In the genomic region with DNA sequence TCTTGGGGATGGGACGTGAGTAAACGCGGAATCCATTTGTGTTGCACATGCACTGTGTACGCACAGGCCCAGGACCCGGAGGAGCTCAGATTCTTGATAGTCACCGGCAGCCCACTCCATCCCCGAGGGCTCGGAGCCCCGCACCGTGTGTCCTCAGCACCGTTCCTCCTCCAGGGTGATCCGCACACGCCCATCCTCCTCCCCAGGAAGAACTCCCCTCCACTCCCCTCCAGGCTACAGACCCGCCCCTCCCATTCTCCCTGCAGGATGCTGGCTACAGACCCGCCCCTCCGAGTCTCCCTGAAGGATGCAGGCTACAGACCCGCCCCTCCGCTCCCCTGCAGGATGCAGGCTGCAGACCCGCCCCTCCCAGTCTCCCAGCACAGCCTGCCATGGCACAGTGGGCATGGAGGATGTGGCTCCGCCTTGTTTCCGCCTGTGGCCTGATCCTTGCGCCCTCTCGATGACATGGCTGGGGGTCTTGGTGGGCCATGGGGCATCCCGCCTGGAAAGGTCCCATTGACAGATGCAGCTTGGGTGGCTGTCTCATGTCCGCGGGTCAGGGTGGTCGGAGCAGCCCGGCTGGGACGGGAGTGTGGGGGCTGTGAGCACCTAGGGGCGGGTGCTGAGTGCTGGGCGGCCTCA, we compare ENCODE assay signal across 19 cellular contexts. TPM values are rescaled to one million over a fixed set of nuclear protein-coding genes. Genes with fewer than 3 reads are reported as not detected.
A peak's percentile ranks its signal among the peaks of the same experiment; 100 is the strongest.
DNase-seq lines count a peak whose midpoint lies in the region; ATAC-seq and TF ChIP-seq lines count a peak whose summit lies in the region.
"Had no signal": no experiment of that assay in that cellular context is flagged by ENCODE, and none has a peak within 500 bp of the region (broad histone marks: within the 10 kb centered on the region; RNA-seq: fewer than 3 reads in every experiment).

No MANE protein-coding gene starts in this region.

- DNase-seq in HCT116 (ENCODE audit: low read depth, low spot score) (no peak), heart left ventricle (peak in 4 of 5 donors; percentile 62 to 80 (median 76)), NCI-H345 treated with DMSO at 0.1 percent for 48 hours (lab: John Stamatoyannopoulos, UW; ENCODE audit: unreplicated experiment) (no peak), tibial nerve (ENCODE audit: low spot score in 2 of 2) (no peak)
- DNase-seq in naive thymus-derived CD4-positive, alpha-beta T cell, result no peak
- DNase-seq: activated CD4-positive, alpha-beta T cell treated with anti-CD3 and anti-CD28 coated beads, Interleukin-2, amount 50 U/mL, for 48 hours; activated T-cell treated with anti-CD3 and anti-CD28 coated beads, Interleukin-2, amount 50 U/mL, for 4 hours; DMS79 treated with DMSO at 0.1 percent for 48 hours; immature natural killer cell; NCI-H1930; SHP77; T-helper 1 cell had no signal

- no peak overlapping the region for H3K9ac ChIP-seq in BLaER1
- H3K9ac ChIP-seq in HCT116 (ENCODE audit: low read length), result no peak overlapping the region

- H3K27me3 Mint-ChIP-seq in naive thymus-derived CD4-positive, alpha-beta T cell, result no peaks in the 10 kb centered on the region
- H3K27me3 Mint-ChIP-seq: memory B cell; natural killer cell treated with Interleukin-12 subunit alpha and Interleukin-12 subunit beta and Interleukin-15 and Interleukin-18, amount 100 ng/mL, for 72 hours; stimulated activated naive CD8-positive, alpha-beta T cell treated with anti-CD3 and anti-CD28 coated beads, Interleukin-15, Interleukin-2, amounts not matched to agents 100 ng/mL and 50 ng/mL, for 24 hours had no signal

- no peak for TF ChIP-seq POLR2A in HCT116 (IDR thresholded peaks at IDR 0.05; ENCODE audit: borderline replicate concordance, extremely low read depth, insufficient read depth, insufficient read length)
- no peak for TF ChIP-seq POLR2A in heart left ventricle (IDR thresholded peaks at IDR 0.05)
- TF ChIP-seq POLR2A in tibial nerve (IDR thresholded peaks at IDR 0.05), result no peak

- CTCF ChIA-PET in HCT116 (lab: Charles Lee), result no interaction called here
- CTCF ChIA-PET in naive thymus-derived CD4-positive, alpha-beta T cell (lab: Charles Lee), result no interaction called here

- intact Hi-C loops in HCT116 (cut with micrococcal nuclease), result no loop called here
- intact Hi-C loops in heart left ventricle (cut with DNase I), result no loop called here
- intact Hi-C loops in naive thymus-derived CD4-positive, alpha-beta T cell (cut with micrococcal nuclease), result no loop called here

- TF ChIP-seq CTCF in HCT116 (IDR thresholded peaks at IDR 0.05 in 2 of 3, conservative IDR thresholded peaks at IDR 0.05 in 1 of 3; ENCODE audit: borderline replicate concordance in 1 of 3, insufficient read depth in 1 of 3, low read depth in 2 of 3, low read length in 2 of 3) (no peak), heart left ventricle (IDR thresholded peaks at IDR 0.05) (no peak), tibial nerve (IDR thresholded peaks at IDR 0.05) (no peak)

- peaks cover 0 to 33% (median 0%) of the 10 kb centered on the region in 5 donors for H3K36me3 Mint-ChIP-seq in naive thymus-derived CD4-positive, alpha-beta T cell
- H3K36me3 Mint-ChIP-seq: natural killer cell treated with Interleukin-12 subunit alpha and Interleukin-12 subunit beta and Interleukin-15 and Interleukin-18, amount 100 ng/mL, for 72 hours had no signal

- H3K4me3 Mint-ChIP-seq in naive thymus-derived CD4-positive, alpha-beta T cell, result no peak overlapping the region
- H3K4me3 Mint-ChIP-seq: activated T-cell treated with anti-CD3 and anti-CD28 coated beads, Interleukin-2, amount 50 U/mL, for 4 hours; immature natural killer cell; memory B cell; natural killer cell treated with Interleukin-12 subunit alpha and Interleukin-12 subunit beta and Interleukin-15 and Interleukin-18, amount 100 ng/mL, for 72 hours; stimulated activated naive CD8-positive, alpha-beta T cell treated with anti-CD3 and anti-CD28 coated beads, Interleukin-15, Interleukin-2, amounts not matched to agents 100 ng/mL and 50 ng/mL, for 24 hours had no signal

- no peaks in the 10 kb centered on the region for H3K27me3 ChIP-seq in BLaER1
- no peaks in the 10 kb centered on the region for H3K27me3 ChIP-seq in HCT116 (ENCODE audit: insufficient read depth, low read length)
- H3K27me3 ChIP-seq in heart left ventricle, result no peaks in the 10 kb centered on the region
- no peaks in the 10 kb centered on the region for H3K27me3 ChIP-seq in naive thymus-derived CD4-positive, alpha-beta T cell (ENCODE audit: control insufficient read depth in 2 of 2, insufficient read depth in 2 of 2, low read length in 2 of 2)
- no peaks in the 10 kb centered on the region for H3K27me3 ChIP-seq in tibial nerve

- H3K4me2 ChIP-seq in BLaER1 (peak overlapping the region; percentile 68), HCT116 (ENCODE audit: low read length) (no peak overlapping the region)

- no peak for TF ChIP-seq RAD21 in HCT116 (IDR thresholded peaks at IDR 0.05; ENCODE audit: low read depth)

- POLR2A ChIA-PET in HCT116 (lab: Charles Lee), result no interaction called here
- POLR2A ChIA-PET in naive thymus-derived CD4-positive, alpha-beta T cell (lab: Charles Lee), result no interaction called here

- no peak for TF ChIP-seq EP300 in tibial nerve (IDR thresholded peaks at IDR 0.05)

- WGBS in heart left ventricle, 4 donors, result 68 to 72% (median 70%) methylated on average over 26 to 31 of the region's 31 CpGs
- WGBS in tibial nerve, 2 donors, result 74 to 80% methylated on average over 22 to 31 of the region's 31 CpGs

- no peaks in the 10 kb centered on the region for H3K9me2 ChIP-seq in HCT116 (ENCODE audit: insufficient read depth)

- RAD21 ChIA-PET in HCT116 (lab: Charles Lee; ENCODE audit: low non-redundant PET in 1 of 2, low total read pairs in 2 of 2, uncharacterized antibody in 2 of 2, unreplicated experiment in 2 of 2), result no interaction called here

- peak; percentile 62; the same call in 1 of the 2 replicates for ATAC-seq in HCT116
- ATAC-seq in heart left ventricle, result peak; percentile 78 to 96 (median 84)
- ATAC-seq in naive thymus-derived CD4-positive, alpha-beta T cell, result peak; percentile 11
- ATAC-seq in HG03460 (IDR thresholded peaks at IDR 0.05; ENCODE audit: unreplicated experiment), result no peak
- ATAC-seq in SK-N-SH treated with all-trans-retinoic acid at 6 μM for 48 hours, result no peak

- H3K27ac Mint-ChIP-seq in naive thymus-derived CD4-positive, alpha-beta T cell, result peak overlapping the region in 2 of 9 donors; percentile 33 to 51
- H3K27ac Mint-ChIP-seq: memory B cell; stimulated activated naive CD8-positive, alpha-beta T cell treated with anti-CD3 and anti-CD28 coated beads, Interleukin-15, Interleukin-2, amounts not matched to agents 100 ng/mL and 50 ng/mL, for 24 hours had no signal

- BruUV-seq in HCT116 (replicated peaks; lab: Mats Ljungman, UMichigan), result no TSS peak

- H3K4me1 Mint-ChIP-seq in naive thymus-derived CD4-positive, alpha-beta T cell, result peaks cover 15 to 40% (median 33%) of the 10 kb centered on the region in 7 donors

- no peaks in the 10 kb centered on the region for H3K9me3 Mint-ChIP-seq in naive thymus-derived CD4-positive, alpha-beta T cell
- H3K9me3 Mint-ChIP-seq: activated T-cell treated with anti-CD3 and anti-CD28 coated beads, Interleukin-2, amount 50 U/mL, for 4 hours; CD8-positive, alpha-beta memory T cell; immature natural killer cell; memory B cell; natural killer cell treated with Interleukin-12 subunit alpha and Interleukin-12 subunit beta and Interleukin-15 and Interleukin-18, amount 100 ng/mL, for 72 hours; stimulated activated naive CD8-positive, alpha-beta T cell treated with anti-CD3 and anti-CD28 coated beads, Interleukin-15, Interleukin-2, amounts not matched to agents 100 ng/mL and 50 ng/mL, for 24 hours had no signal

- H3K4me1 ChIP-seq in BLaER1, result peaks cover 41% of the 10 kb centered on the region
- no peaks in the 10 kb centered on the region for H3K4me1 ChIP-seq in HCT116 (ENCODE audit: control insufficient read depth in 1 of 2, insufficient read depth in 2 of 2, low read length in 2 of 2)
- peaks cover 0 to 6% (median 0%) of the 10 kb centered on the region in 12 donors for H3K4me1 ChIP-seq in heart left ventricle
- H3K4me1 ChIP-seq in naive thymus-derived CD4-positive, alpha-beta T cell (ENCODE audit: control insufficient read depth in 2 of 2, insufficient read depth in 2 of 2, low read length in 2 of 2), result peaks cover 0 to 4% of the 10 kb centered on the region in 2 donors
- H3K4me1 ChIP-seq in tibial nerve, result peaks cover 0 to 8% (median 0%) of the 10 kb centered on the region in 4 donors

- H4K20me1 ChIP-seq in BLaER1 (peaks cover 95% of the 10 kb centered on the region), HCT116 (ENCODE audit: insufficient read depth) (no peaks in the 10 kb centered on the region)

- no peaks in the 10 kb centered on the region for H3K9me3 ChIP-seq in BLaER1
- H3K9me3 ChIP-seq in HCT116 (ENCODE audit: control insufficient read depth in 1 of 2, insufficient read depth in 1 of 2, low read depth in 1 of 2, low read length in 2 of 2), result no peaks in the 10 kb centered on the region
- no peaks in the 10 kb centered on the region for H3K9me3 ChIP-seq in heart left ventricle
- H3K9me3 ChIP-seq in naive thymus-derived CD4-positive, alpha-beta T cell (ENCODE audit: control insufficient read depth in 2 of 3, low read length in 3 of 3), result no peaks in the 10 kb centered on the region
- no peaks in the 10 kb centered on the region for H3K9me3 ChIP-seq in tibial nerve

- H3K36me3 ChIP-seq in BLaER1, result peaks cover 34% of the 10 kb centered on the region
- peaks cover 6 to 8% of the 10 kb centered on the region in 2 experiments; a peak in 3 of 4 replicates for H3K36me3 ChIP-seq in HCT116 (ENCODE audit: control insufficient read depth in 1 of 2, insufficient read depth in 2 of 2, low read length in 2 of 2)
- peaks cover 0 to 41% (median 34%) of the 10 kb centered on the region in 9 donors for H3K36me3 ChIP-seq in heart left ventricle
- H3K36me3 ChIP-seq in naive thymus-derived CD4-positive, alpha-beta T cell (ENCODE audit: control insufficient read depth in 2 of 3, insufficient read depth in 3 of 3, low read length in 3 of 3), result peaks cover 9 to 42% (median 15%) of the 10 kb centered on the region in 3 experiments
- peaks cover 0 to 38% (median 0%) of the 10 kb centered on the region in 3 donors for H3K36me3 ChIP-seq in tibial nerve

- H3K79me2 ChIP-seq in HCT116 (ENCODE audit: insufficient read depth, low read length), result peaks cover 52% of the 10 kb centered on the region

- H2AFZ ChIP-seq in HCT116 (ENCODE audit: low read depth, low read length, poor library complexity, severe bottlenecking), result no peak overlapping the region

- H3K27ac ChIP-seq in BLaER1 (no peak overlapping the region), HCT116 (ENCODE audit: low read depth, low read length) (no peak overlapping the region), heart left ventricle (peak overlapping the region in 1 of 12 donors; percentile 23), tibial nerve (no peak overlapping the region)
- no peak overlapping the region for H3K27ac ChIP-seq in naive thymus-derived CD4-positive, alpha-beta T cell (ENCODE audit: low read depth, low read length)

- H3K4me3 ChIP-seq in BLaER1 (no peak overlapping the region), HCT116 (replicated peaks in 1 of 2; ENCODE audit: low read depth in 1 of 2, low read length in 2 of 2) (no peak overlapping the region), heart left ventricle (peak overlapping the region in 1 of 12 donors; percentile 2), tibial nerve (no peak overlapping the region)
- no peak overlapping the region for H3K4me3 ChIP-seq in naive thymus-derived CD4-positive, alpha-beta T cell (ENCODE audit: low read length)

RNA-seq across cellular contexts. Expression of a gene that starts 14.1 kb away (rescaled TPM):
- total RNA-seq in HCT116 (2021; ENCODE audit: unreplicated experiment) (24.9 TPM), heart left ventricle (10 to 100 TPM in 5 of 9 donors, 1 to 10 TPM in 4; 6.0 to 17.1 (median 10.3) TPM), tibial nerve (10 to 100 TPM; 18.1 to 40.5 (median 25.7) TPM)
- polyA plus RNA-seq in HCT116 (2012), result 14.8 and 17.3 TPM in 2 replicates
- 10 to 100 TPM in 1 of 2 donors, 1 to 10 TPM in 1; 7.0 to 10.3 TPM for polyA plus RNA-seq in heart left ventricle
- 10 to 100 TPM; 38.8 to 75.3 (median 41.2) TPM for total RNA-seq in naive thymus-derived CD4-positive, alpha-beta T cell
- 10 to 100 TPM; 11.6 to 30.6 TPM for polyA plus RNA-seq in naive thymus-derived CD4-positive, alpha-beta T cell

Comparison
In these comparisons a context has a peak if more than half of its experiments do, and no peak if none do; other contexts are left out.
1. ATAC-seq: peak in HCT116 (single experiment), heart left ventricle (4 of 4) and naive thymus-derived CD4-positive, alpha-beta T cell (single experiment); none in HG03460 (single experiment) and SK-N-SH treated with all-trans-retinoic acid at 6 μM for 48 hours (single experiment).
2. DNase-seq: peak in heart left ventricle (4 of 5); none in HCT116 (single experiment), naive thymus-derived CD4-positive, alpha-beta T cell (0 of 9), NCI-H345 treated with DMSO at 0.1 percent for 48 hours (single experiment) and tibial nerve (0 of 2).